9 cellular contexts compared by ENCODE assay signal in the genomic region with DNA sequence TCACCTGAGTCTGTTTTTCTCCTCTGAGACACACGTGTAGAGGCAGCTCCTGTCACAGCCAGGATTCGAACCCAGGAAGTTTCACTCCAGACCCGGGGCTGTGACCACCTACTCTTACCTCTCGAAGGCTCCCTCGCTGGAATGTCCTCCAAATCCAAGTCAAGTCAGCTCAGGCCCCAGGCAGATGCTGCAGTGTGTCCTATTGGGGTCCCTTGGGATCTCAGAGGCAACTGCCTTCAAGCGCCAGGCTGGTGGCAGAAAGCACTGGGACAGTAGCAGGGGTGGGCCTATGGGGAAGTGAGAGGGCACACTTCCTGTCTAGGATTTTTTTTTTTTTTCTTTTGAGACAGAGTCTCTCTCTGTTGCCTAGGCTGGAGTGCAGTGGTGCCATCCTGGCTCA. TPM values are rescaled to one million over a fixed set of nuclear protein-coding genes. Genes with fewer than 3 reads are reported as not detected.
DNase-seq lines count a peak whose midpoint lies in the region; ATAC-seq and TF ChIP-seq lines count a peak whose summit lies in the region.
"Had no signal": no experiment of that assay in that cellular context is flagged by ENCODE, and none has a peak within 500 bp of the region (broad histone marks: within the 10 kb centered on the region; RNA-seq: fewer than 3 reads in every experiment).

No MANE protein-coding gene starts in this region.

- H3K9me3 ChIP-seq in CD4-positive, alpha-beta T cell (ENCODE audit: control insufficient read depth, low read length), result no peaks in the 10 kb centered on the region

- H3K4me3 ChIP-seq in lower leg skin (ENCODE audit: low read depth, poor library complexity, severe bottlenecking) (no peak overlapping the region), H7 (ENCODE audit: insufficient read depth, low read depth, low read length) (no peak overlapping the region)

- H3K36me3 Mint-ChIP-seq in CD4-positive, alpha-beta T cell (ENCODE audit: low read depth), result peaks cover 13% of the 10 kb centered on the region
- H3K36me3 Mint-ChIP-seq in HFFc6 (ENCODE audit: low read depth), result no peaks in the 10 kb centered on the region
- peaks cover 8% of the 10 kb centered on the region for H3K36me3 Mint-ChIP-seq in activated T-helper 1 cell treated with anti-CD3 and anti-CD28 coated beads, Interleukin-12 subunit alpha, Interleukin-12 subunit beta, Interleukin-2, Interleukin-4 antibody, amounts not matched to agents 30 ng/mL and 10 ng/mL and 1 ng/mL, durations not matched to agents 14 hours and 24 hours and 36 hours (ENCODE audit: low read depth)
- peaks cover 0 to 5% of the 10 kb centered on the region in 2 donors for H3K36me3 Mint-ChIP-seq in naive B cell
- H3K36me3 Mint-ChIP-seq: type B pancreatic cell had no signal

- WGBS in lower leg skin, 2 donors, result 50 to 57% methylated on average over 6 of the region's 6 CpGs

- peaks cover 51% of the 10 kb centered on the region for H3K4me1 Mint-ChIP-seq in CD4-positive, alpha-beta T cell (ENCODE audit: low read depth)
- H3K4me1 Mint-ChIP-seq in HFFc6 (ENCODE audit: low read depth), result peaks cover 63% of the 10 kb centered on the region
- H3K4me1 Mint-ChIP-seq in activated T-helper 1 cell treated with anti-CD3 and anti-CD28 coated beads, Interleukin-12 subunit alpha, Interleukin-12 subunit beta, Interleukin-2, Interleukin-4 antibody, amounts not matched to agents 30 ng/mL and 10 ng/mL and 1 ng/mL, durations not matched to agents 14 hours and 24 hours and 36 hours (ENCODE audit: low read depth), result peaks cover 57% of the 10 kb centered on the region
- peaks cover 32 to 69% (median 52%) of the 10 kb centered on the region in 3 donors for H3K4me1 Mint-ChIP-seq in naive B cell

- no peaks in the 10 kb centered on the region for H3K27me3 Mint-ChIP-seq in CD4-positive, alpha-beta T cell
- H3K27me3 Mint-ChIP-seq in HFFc6 (ENCODE audit: insufficient read depth), result no peaks in the 10 kb centered on the region
- peaks cover 3% of the 10 kb centered on the region for H3K27me3 Mint-ChIP-seq in activated T-helper 1 cell treated with anti-CD3 and anti-CD28 coated beads, Interleukin-12 subunit alpha, Interleukin-12 subunit beta, Interleukin-2, Interleukin-4 antibody, amounts not matched to agents 30 ng/mL and 10 ng/mL and 1 ng/mL, durations not matched to agents 14 hours and 24 hours and 36 hours (ENCODE audit: insufficient read depth)
- no peaks in the 10 kb centered on the region for H3K27me3 Mint-ChIP-seq in naive B cell

- H3K36me3 ChIP-seq in H7 (replicated peaks; ENCODE audit: control insufficient read depth, insufficient read depth, low read length), result no peaks in the 10 kb centered on the region; the same call in 1 of the 2 replicates

- peak overlapping the region; percentile 67 for H3K4me3 Mint-ChIP-seq in CD4-positive, alpha-beta T cell
- no peak overlapping the region for H3K4me3 Mint-ChIP-seq in HFFc6
- peak overlapping the region; percentile 19 for H3K4me3 Mint-ChIP-seq in activated T-helper 1 cell treated with anti-CD3 and anti-CD28 coated beads, Interleukin-12 subunit alpha, Interleukin-12 subunit beta, Interleukin-2, Interleukin-4 antibody, amounts not matched to agents 30 ng/mL and 10 ng/mL and 1 ng/mL, durations not matched to agents 14 hours and 24 hours and 36 hours
- peak overlapping the region; percentile 85 to 99 (median 91) for H3K4me3 Mint-ChIP-seq in naive B cell

- peak in 1 of 10 experiments; percentile 4 for DNase-seq in CD4-positive, alpha-beta T cell
- DNase-seq in HFFc6, result no peak
- DNase-seq in activated T-helper 1 cell treated with anti-CD3 and anti-CD28 coated beads, Interleukin-12 subunit alpha, Interleukin-12 subunit beta, Interleukin-2, Interleukin-4 antibody, amounts not matched to agents 30 ng/mL and 10 ng/mL and 1 ng/mL, durations not matched to agents 14 hours and 24 hours and 36 hours (ENCODE audit: low spot score), result no peak
- DNase-seq in naive B cell, result peak; percentile 85
- DNase-seq in lower leg skin (ENCODE audit: low spot score in 2 of 2), result no peak
- no peak for DNase-seq in 8988T
- DNase-seq in kidney glomerular epithelial cell (lab: John Stamatoyannopoulos, UW), result no peak
- DNase-seq in H7, result no peak

- CTCF ChIA-PET in CD4-positive, alpha-beta T cell (lab: Charles Lee), result interaction anchor here (1.2 to 1.6 kb wide), 2 partner anchors 48 to 132 kb away, joined by 5 read pairs; a partner anchor contains a TSS

- intact Hi-C loops in CD4-positive, alpha-beta T cell (cut with DNase I, micrococcal nuclease), result loop anchor here (1.0 to 5.0 kb wide), 6 partner anchors 12 to 465 kb away; a partner anchor contains a TSS
- intact Hi-C loops in activated T-helper 1 cell treated with anti-CD3 and anti-CD28 coated beads, Interleukin-12 subunit alpha, Interleukin-12 subunit beta, Interleukin-2, Interleukin-4 antibody, amounts not matched to agents 30 ng/mL and 10 ng/mL and 1 ng/mL, durations not matched to agents 14 hours and 24 hours and 36 hours (cut with micrococcal nuclease), result loop anchor here (1.0 to 5.0 kb wide), 9 partner anchors 13 to 465 kb away; a partner anchor contains a TSS
- intact Hi-C loops in lower leg skin (cut with DNase I; ENCODE audit: low total_unique reads), result no loop called here

- POLR2A ChIA-PET in CD4-positive, alpha-beta T cell (lab: Charles Lee), result interaction anchor here (0.6 to 3.6 kb wide), 15 partner anchors 12 to 693 kb away, joined by 3 to 77 read pairs (median 4); a partner anchor contains a TSS

- H3K27me3 ChIP-seq in CD4-positive, alpha-beta T cell (ENCODE audit: control insufficient read depth, insufficient read depth, low read length), result no peaks in the 10 kb centered on the region
- peaks cover 10% of the 10 kb centered on the region; the same call in 1 of the 2 replicates for H3K27me3 ChIP-seq in H7 (ENCODE audit: control insufficient read depth, insufficient read depth, low read length)

- no peak for TF ChIP-seq POLR2A in lower leg skin (IDR thresholded peaks at IDR 0.05)

- no peaks in the 10 kb centered on the region for H3K9me3 Mint-ChIP-seq in CD4-positive, alpha-beta T cell
- H3K9me3 Mint-ChIP-seq in HFFc6 (no peaks in the 10 kb centered on the region), naive B cell (no peaks in the 10 kb centered on the region)
- no peaks in the 10 kb centered on the region for H3K9me3 Mint-ChIP-seq in activated T-helper 1 cell treated with anti-CD3 and anti-CD28 coated beads, Interleukin-12 subunit alpha, Interleukin-12 subunit beta, Interleukin-2, Interleukin-4 antibody, amounts not matched to agents 30 ng/mL and 10 ng/mL and 1 ng/mL, durations not matched to agents 14 hours and 24 hours and 36 hours
- H3K9me3 Mint-ChIP-seq: type B pancreatic cell had no signal

- no peak overlapping the region for H3K27ac ChIP-seq in CD4-positive, alpha-beta T cell (ENCODE audit: low read depth, low read length)

- no peak for ATAC-seq in CD4-positive, alpha-beta T cell (ENCODE audit: poor library complexity)
- peak; percentile 57 to 61 for ATAC-seq in naive B cell (ENCODE audit: low read depth in 2 of 2)

- TF ChIP-seq CTCF in CD4-positive, alpha-beta T cell (IDR thresholded peaks at IDR 0.05), result no peak
- TF ChIP-seq CTCF in HFFc6 (IDR thresholded peaks at IDR 0.05) (no peak), lower leg skin (IDR thresholded peaks at IDR 0.05) (no peak)

- peak overlapping the region; percentile 18 for H3K27ac Mint-ChIP-seq in CD4-positive, alpha-beta T cell
- H3K27ac Mint-ChIP-seq in HFFc6, result peak overlapping the region; percentile 77; the same call in 1 of the 2 replicates
- no peak overlapping the region for H3K27ac Mint-ChIP-seq in activated T-helper 1 cell treated with anti-CD3 and anti-CD28 coated beads, Interleukin-12 subunit alpha, Interleukin-12 subunit beta, Interleukin-2, Interleukin-4 antibody, amounts not matched to agents 30 ng/mL and 10 ng/mL and 1 ng/mL, durations not matched to agents 14 hours and 24 hours and 36 hours
- peak overlapping the region; percentile 93 to 99 (median 99) for H3K27ac Mint-ChIP-seq in naive B cell

RNA-seq across cellular contexts. Expression of a gene that starts 0.8 kb away (rescaled TPM):
- total RNA-seq in CD4-positive, alpha-beta T cell, result 10 to 100 TPM; 28.7 to 30.2 TPM
- total RNA-seq in HFFc6 (2021; fragmentation: NEBNext Ultra II Directional; extraction: Animal tissue kit (Norgen Biotek cat#: 25700)), result 10 to 100 TPM; 22.9 to 33.4 (median 27.7) TPM
- 30.8 and 31.6 TPM in 2 replicates for total RNA-seq in activated T-helper 1 cell treated with anti-CD3 and anti-CD28 coated beads, Interleukin-12 subunit alpha, Interleukin-12 subunit beta, Interleukin-2, Interleukin-4 antibody, amounts not matched to agents 30 ng/mL and 10 ng/mL and 1 ng/mL, durations not matched to agents 14 hours and 24 hours and 36 hours
- 10 to 100 TPM; 19.7 to 36.6 (median 25.0) TPM for polyA plus RNA-seq in naive B cell (ENCODE audit: low read depth in 6 of 6)
- total RNA-seq in lower leg skin, result 10 to 100 TPM in 2 of 4 donors, 1 to 10 TPM in 2; 4.6 to 28.5 (median 16.5) TPM
- 18.5 and 24.6 TPM in 2 replicates for total RNA-seq in H7 (2014; rRNA removed; shearing (Covaris generic))

RNA-seq across cellular contexts. Expression of a gene that starts 13.0 kb away (rescaled TPM):
- total RNA-seq in CD4-positive, alpha-beta T cell, result 1 to 10 TPM; 2.9 to 3.3 TPM
- 1 to 10 TPM; 1.7 to 3.1 (median 2.1) TPM for total RNA-seq in HFFc6 (2021; fragmentation: NEBNext Ultra II Directional; extraction: Animal tissue kit (Norgen Biotek cat#: 25700))
- 1.1 and 1.2 TPM in 2 replicates for total RNA-seq in activated T-helper 1 cell treated with anti-CD3 and anti-CD28 coated beads, Interleukin-12 subunit alpha, Interleukin-12 subunit beta, Interleukin-2, Interleukin-4 antibody, amounts not matched to agents 30 ng/mL and 10 ng/mL and 1 ng/mL, durations not matched to agents 14 hours and 24 hours and 36 hours
- polyA plus RNA-seq in naive B cell (ENCODE audit: low read depth in 6 of 6), result 1 to 10 TPM in 1 of 6 donors, under 1 TPM in 1, not detected in 4; 0.73 to 1.0 TPM
- total RNA-seq in lower leg skin, result 10 to 100 TPM in 1 of 4 donors, 1 to 10 TPM in 3; 4.1 to 11.3 (median 8.4) TPM
- total RNA-seq in H7 (2014; rRNA removed; shearing (Covaris generic)), result 0.94 and 3.4 TPM in 2 replicates

RNA-seq across cellular contexts. Expression of a gene that starts 18.2 kb away (rescaled TPM):
- total RNA-seq in CD4-positive, alpha-beta T cell, result 10 to 100 TPM; 93.1 to 97.5 TPM
- total RNA-seq in HFFc6 (2021; fragmentation: NEBNext Ultra II Directional; extraction: Animal tissue kit (Norgen Biotek cat#: 25700)), result 10 to 100 TPM; 29.3 to 40.6 (median 34.2) TPM
- 60.6 and 62.4 TPM in 2 replicates for total RNA-seq in activated T-helper 1 cell treated with anti-CD3 and anti-CD28 coated beads, Interleukin-12 subunit alpha, Interleukin-12 subunit beta, Interleukin-2, Interleukin-4 antibody, amounts not matched to agents 30 ng/mL and 10 ng/mL and 1 ng/mL, durations not matched to agents 14 hours and 24 hours and 36 hours
- 10 to 100 TPM; 17.2 to 27.8 (median 19.8) TPM for polyA plus RNA-seq in naive B cell (ENCODE audit: low read depth in 6 of 6)
- 10 to 100 TPM; 50.5 to 72.9 (median 65.6) TPM for total RNA-seq in lower leg skin
- 30.6 and 37.4 TPM in 2 replicates for total RNA-seq in H7 (2014; rRNA removed; shearing (Covaris generic))

RNA-seq across cellular contexts. Expression of a gene that starts 20.1 kb away (rescaled TPM):
- 10 to 100 TPM; 41.7 to 47.6 TPM for total RNA-seq in CD4-positive, alpha-beta T cell
- total RNA-seq in HFFc6 (2021; fragmentation: NEBNext Ultra II Directional; extraction: Animal tissue kit (Norgen Biotek cat#: 25700)), result 10 to 100 TPM; 42.5 to 49.6 (median 47.1) TPM
- 62.6 and 70.2 TPM in 2 replicates for total RNA-seq in activated T-helper 1 cell treated with anti-CD3 and anti-CD28 coated beads, Interleukin-12 subunit alpha, Interleukin-12 subunit beta, Interleukin-2, Interleukin-4 antibody, amounts not matched to agents 30 ng/mL and 10 ng/mL and 1 ng/mL, durations not matched to agents 14 hours and 24 hours and 36 hours
- polyA plus RNA-seq in naive B cell (ENCODE audit: low read depth in 6 of 6), result 10 to 100 TPM; 46.3 to 78.7 (median 54.2) TPM
- total RNA-seq in lower leg skin, result 10 to 100 TPM; 11.9 to 21.1 (median 15.8) TPM
- total RNA-seq in H7 (2014; rRNA removed; shearing (Covaris generic)), result 38.3 and 45.6 TPM in 2 replicates

RNA-seq across cellular contexts. Expression of a gene that starts 40.1 kb away (rescaled TPM):
- total RNA-seq in CD4-positive, alpha-beta T cell, result 10 to 100 TPM; 46.7 to 52.6 TPM
- total RNA-seq in HFFc6 (2021; fragmentation: NEBNext Ultra II Directional; extraction: Animal tissue kit (Norgen Biotek cat#: 25700)), result 100 to 1,000 TPM; 109 to 130 (median 124) TPM
- total RNA-seq in activated T-helper 1 cell treated with anti-CD3 and anti-CD28 coated beads, Interleukin-12 subunit alpha, Interleukin-12 subunit beta, Interleukin-2, Interleukin-4 antibody, amounts not matched to agents 30 ng/mL and 10 ng/mL and 1 ng/mL, durations not matched to agents 14 hours and 24 hours and 36 hours, result 17.2 and 20.8 TPM in 2 replicates
- polyA plus RNA-seq in naive B cell (ENCODE audit: low read depth in 6 of 6), result not detected
- 10 to 100 TPM in 3 of 4 donors, 1 to 10 TPM in 1; 9.5 to 35.4 (median 19.8) TPM for total RNA-seq in lower leg skin
- 18.5 and 20.4 TPM in 2 replicates for total RNA-seq in H7 (2014; rRNA removed; shearing (Covaris generic))
